ENCODE assay signal across 38 cellular contexts in genomic region chr2:230967113-230967512, GRCh38. TPM values are rescaled to one million over a fixed set of nuclear protein-coding genes. Genes with fewer than 3 reads are reported as not detected.
"Had no signal": no experiment of that assay in that cellular context is flagged by ENCODE, and none has a peak within 500 bp of the region (broad histone marks: within the 10 kb centered on the region; RNA-seq: fewer than 3 reads in every experiment).

No MANE protein-coding gene starts in this region.

- H3K36me3 ChIP-seq: MG63 had no signal

- H3K27ac ChIP-seq: KMS-11 had no signal

- H3K4me3 ChIP-seq: MG63 had no signal

- H3K4me2 ChIP-seq: KMS-11 had no signal

- H3K9ac ChIP-seq: KMS-11 had no signal

- DNase-seq: Karpas-422, Kasumi-1, MG63, MM.1S, MV-4-11, NCI-H1048, NCI-H1092, NCI-H1092 treated with DMSO at 0.1 percent for 48 hours, NCI-H1105, NCI-H1105 treated with DMSO at 0.1 percent for 48 hours, NCI-H1417, NCI-H1417 treated with DMSO at 0.1 percent for 48 hours, NCI-H1436, NCI-H1436 treated with DMSO at 0.1 percent for 48 hours, NCI-H146, NCI-H1694, NCI-H1694 treated with DMSO at 0.1 percent for 48 hours, NCI-H187, NCI-H187 treated with DMSO at 0.1 percent for 48 hours, NCI-H1930, NCI-H2029, NCI-H2029 treated with DMSO at 0.1 percent for 48 hours, NCI-H2081, NCI-H2081 treated with DMSO at 0.1 percent for 48 hours, NCI-H2107, NCI-H2171, NCI-H2171 treated with DMSO at 0.1 percent for 48 hours, NCI-H2227 treated with DMSO at 0.1 percent for 48 hours, NCI-H226, NCI-H345, NCI-H446, NCI-H446 treated with DMSO at 0.1 percent for 48 hours, NCI-H510A had no signal

- H3K9me3 ChIP-seq: MG63 had no signal

- H3K27me3 ChIP-seq: MG63 had no signal

RNA-seq across cellular contexts. Expression of gene SPATA3, which starts 28.8 kb away (rescaled TPM):
- total RNA-seq: LHCN-M2, M059J, MCF 10A, NCI-H460 had no signal

RNA-seq across cellular contexts. Expression of gene GPR55, which starts 42.1 kb away (rescaled TPM):
- total RNA-seq: LHCN-M2, M059J, MCF 10A had no signal
